ENCODE assay signal across 20 cellular contexts in the genomic region with DNA sequence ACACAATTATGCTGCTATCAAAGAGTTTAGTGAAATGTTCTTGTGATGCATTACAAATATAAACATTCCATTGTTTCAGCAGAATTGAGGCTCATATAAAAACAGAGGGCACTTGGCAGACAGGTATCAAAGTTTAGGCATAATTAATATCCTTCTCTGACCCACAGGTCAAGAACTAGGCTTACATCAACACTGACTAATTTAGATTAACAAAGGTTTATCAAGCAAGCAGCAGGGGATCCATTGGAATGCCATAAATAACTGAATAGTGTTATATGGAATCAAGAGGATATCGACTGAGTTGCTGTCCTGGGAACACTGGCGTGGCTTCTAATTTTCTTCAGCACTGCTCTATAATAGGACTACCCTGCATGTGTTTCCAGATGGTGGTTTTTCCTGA.
"Had no signal": no experiment of that assay in that cellular context is flagged by ENCODE, and none has a peak within 500 bp of the region (broad histone marks: within the 10 kb centered on the region; RNA-seq: fewer than 3 reads in every experiment).

No MANE protein-coding gene starts in this region.

- H3K27ac ChIP-seq: Peyer's patch, RWPE1, SJCRH30 had no signal

- H3K4me1 ChIP-seq: Peyer's patch, SJCRH30 had no signal

- H3K9me3 ChIP-seq: Peyer's patch, SJCRH30 had no signal

- H3K36me3 ChIP-seq: Peyer's patch, SJCRH30 had no signal

- H3K4me3 ChIP-seq: Peyer's patch, SJCRH30 had no signal

- H3K27me3 ChIP-seq: Peyer's patch, SJCRH30 had no signal

- ATAC-seq: activated CD8-positive, alpha-beta T cell treated with anti-CD3 and anti-CD28 coated beads, Interleukin-2, amount 10 ng/mL, durations not matched to agents 7 days and 5 days had no signal

- DNase-seq: activated CD4-positive, alpha-beta T cell treated with anti-CD3 and anti-CD28 coated beads for 48 hours; activated CD4-positive, alpha-beta T cell treated with anti-CD3 and anti-CD28 coated beads, Interleukin-2, amount 50 U/mL, for 4 hours; activated CD4-positive, CD25-positive, alpha-beta regulatory T cell treated with anti-CD3 and anti-CD28 coated beads, Interleukin-2, amount 50 U/mL, for 72 hours; activated CD8-positive, alpha-beta memory T cell treated with anti-CD3 and anti-CD28 coated beads, Interleukin-2, amount 50 U/mL, for 48 hours; activated CD8-positive, alpha-beta T cell treated with anti-CD3 and anti-CD28 coated beads, Interleukin-2, amount 10 ng/mL, durations not matched to agents 7 days and 5 days; activated T-cell treated with anti-CD3 and anti-CD28 coated beads, Interleukin-2, amount 50 U/mL, for 1 hour; aorta; Kasumi-1; NCI-H1092; NCI-H1417; NCI-H1930; NCI-H2171; NCI-H2227 treated with DMSO at 0.1 percent for 48 hours; NCI-H526 treated with DMSO at 0.1 percent for 48 hours; NK-92 treated with Interleukin-12 subunit alpha and Interleukin-12 subunit beta, amount 100 ng/mL, for 24 hours; OCI-M1; Peyer's patch; Right ventricle myocardium superior; SJCRH30 had no signal
